ENCODE assay signal across 8 cellular contexts in the genomic region with DNA sequence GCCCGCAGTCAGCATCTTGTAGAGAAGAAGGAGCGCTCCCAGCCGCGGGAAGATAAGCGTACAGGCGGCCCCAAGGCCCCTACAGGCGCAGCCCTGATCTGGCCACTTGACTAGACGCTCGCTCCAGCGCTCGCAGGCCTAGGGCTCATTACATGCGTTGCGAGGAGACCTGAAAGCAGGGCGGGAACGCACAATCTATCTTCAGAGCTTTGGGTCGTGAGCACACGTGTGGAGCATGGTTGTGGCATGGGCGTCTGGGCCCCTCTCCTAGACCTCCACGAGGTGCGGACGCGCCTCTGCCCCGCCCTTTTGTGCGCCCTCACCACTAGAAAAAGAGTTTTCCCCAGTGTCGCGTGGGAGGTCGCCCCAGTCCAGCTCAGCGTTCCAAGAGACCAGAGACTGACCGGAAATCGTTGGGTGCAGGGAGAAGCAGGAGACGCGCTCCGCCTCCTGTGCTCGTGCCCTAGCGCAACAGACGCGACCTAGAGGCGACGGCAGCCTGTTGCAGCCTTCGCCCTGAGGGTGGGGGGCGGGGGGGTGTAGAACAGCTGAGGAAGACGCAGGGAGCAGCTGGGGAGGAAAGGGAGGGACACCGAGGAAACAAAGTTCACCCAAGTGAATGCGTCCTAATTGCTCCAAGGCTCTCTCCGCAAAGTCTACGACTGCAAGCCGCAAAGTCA. TPM values are rescaled to one million over a fixed set of nuclear protein-coding genes. Genes with fewer than 3 reads are reported as not detected.
A peak's percentile ranks its signal among the peaks of the same experiment; 100 is the strongest.
DNase-seq lines count a peak whose midpoint lies in the region; ATAC-seq and TF ChIP-seq lines count a peak whose summit lies in the region.

No MANE protein-coding gene starts in this region.

- TF ChIP-seq CTCF in right atrium auricular region (IDR thresholded peaks at IDR 0.05) (no peak), GM10266 (IDR thresholded peaks at IDR 0.05; ENCODE audit: control insufficient read depth, insufficient read depth, low read depth, missing control alignments) (no peak)

- H3K4me3 Mint-ChIP-seq in activated T-helper 17 cell treated with anti-CD3 and anti-CD28 coated beads, Interleukin-2, amount 50 U/mL, for 72 hours: peak overlapping the region; percentile 79

- no peaks in the 10 kb centered on the region for H3K9me3 Mint-ChIP-seq in activated T-helper 17 cell treated with anti-CD3 and anti-CD28 coated beads, Interleukin-2, amount 50 U/mL, for 72 hours

- peak overlapping the region; percentile 14 to 48 for H3K4me3 ChIP-seq in right atrium auricular region

- no peaks in the 10 kb centered on the region for H3K9me3 ChIP-seq in right atrium auricular region

- H3K4me1 ChIP-seq in right atrium auricular region: peaks cover 0 to 37% of the 10 kb centered on the region in 2 donors

- H3K27me3 ChIP-seq in right atrium auricular region: peaks cover 8 to 18% of the 10 kb centered on the region in 2 donors

- peak overlapping the region; percentile 46 to 57 for H3K27ac ChIP-seq in right atrium auricular region

- H3K36me3 ChIP-seq in right atrium auricular region: no peaks in the 10 kb centered on the region

- peaks cover 30% of the 10 kb centered on the region for H3K36me3 Mint-ChIP-seq in activated T-helper 17 cell treated with anti-CD3 and anti-CD28 coated beads, Interleukin-2, amount 50 U/mL, for 72 hours (ENCODE audit: low read depth)

- peak; percentile 20 for ATAC-seq in activated T-helper 17 cell treated with anti-CD3 and anti-CD28 coated beads, Interleukin-2, amount 50 U/mL, for 72 hours (replicated peaks)

- DNase-seq in DMS53 (lab: John Stamatoyannopoulos, UW) (peak; percentile 94), right atrium auricular region (ENCODE audit: low spot score) (no peak), retina (peak; percentile 83), OCI-M1 (lab: John Stamatoyannopoulos, UW) (no peak), NCI-H146 (lab: John Stamatoyannopoulos, UW) (no peak), GM10266 (ENCODE audit: extremely low spot score) (no peak)
- DNase-seq in activated CD8-positive, alpha-beta memory T cell treated with anti-CD3 and anti-CD28 coated beads, Interleukin-2, amount 50 U/mL, for 48 hours: no peak

- peaks cover 53% of the 10 kb centered on the region for H3K27me3 Mint-ChIP-seq in activated T-helper 17 cell treated with anti-CD3 and anti-CD28 coated beads, Interleukin-2, amount 50 U/mL, for 72 hours

- H3K27ac Mint-ChIP-seq in activated T-helper 17 cell treated with anti-CD3 and anti-CD28 coated beads, Interleukin-2, amount 50 U/mL, for 72 hours: no peak overlapping the region

- H3K4me1 Mint-ChIP-seq in activated T-helper 17 cell treated with anti-CD3 and anti-CD28 coated beads, Interleukin-2, amount 50 U/mL, for 72 hours: peaks cover 28% of the 10 kb centered on the region

RNA-seq across cellular contexts. Expression of a gene that starts 12.6 kb away (rescaled TPM):
- total RNA-seq in activated T-helper 17 cell treated with anti-CD3 and anti-CD28 coated beads, Interleukin-2, amount 50 U/mL, for 72 hours: 10 to 100 TPM in 1 of 2 donors, 1 to 10 TPM in 1; 1.9 to 11.9 TPM
- 1 to 10 TPM; 3.7 to 8.9 TPM for total RNA-seq in right atrium auricular region

Comparison
In these comparisons a context has a peak if more than half of its experiments do, and no peak if none do; other contexts are left out.
1. DNase-seq: peak in DMS53 (single experiment) and retina (single experiment); none in right atrium auricular region (single experiment), OCI-M1 (single experiment), activated CD8-positive, alpha-beta memory T cell treated with anti-CD3 and anti-CD28 coated beads, Interleukin-2, amount 50 U/mL, for 48 hours (single experiment), NCI-H146 (single experiment) and GM10266 (single experiment).